8 cellular contexts compared by ENCODE assay signal in genomic region chr12:7961395-7962188, GRCh38. TPM values are rescaled to one million over a fixed set of nuclear protein-coding genes. Genes with fewer than 3 reads are reported as not detected.
DNase-seq lines count a peak whose midpoint lies in the region; ATAC-seq and TF ChIP-seq lines count a peak whose summit lies in the region.

No MANE protein-coding gene starts in this region.

- H3K36me3 ChIP-seq in tibial nerve, result peaks cover 0 to 11% (median 0%) of the 10 kb centered on the region in 3 donors

- H3K36me3 Mint-ChIP-seq in activated naive CD4-positive, alpha-beta T cell treated with anti-CD3 and anti-CD28 coated beads for 36 hours (ENCODE audit: low read depth), result peaks cover 6% of the 10 kb centered on the region
- H3K36me3 Mint-ChIP-seq in activated CD8-positive, alpha-beta T cell treated with anti-CD3 and anti-CD28 coated beads for 36 hours (ENCODE audit: low read depth), result peaks cover 13% of the 10 kb centered on the region
- no peaks in the 10 kb centered on the region for H3K36me3 Mint-ChIP-seq in immature natural killer cell

- WGBS in tibial nerve, 2 donors, result 78 to 81% methylated on average over 12 of the region's 12 CpGs

- TF ChIP-seq EP300 in tibial nerve (IDR thresholded peaks at IDR 0.05), result no peak

- H3K4me3 Mint-ChIP-seq in activated naive CD4-positive, alpha-beta T cell treated with anti-CD3 and anti-CD28 coated beads for 36 hours, result peak overlapping the region; percentile 86
- peak overlapping the region; percentile 97 for H3K4me3 Mint-ChIP-seq in activated CD8-positive, alpha-beta T cell treated with anti-CD3 and anti-CD28 coated beads for 36 hours
- peak overlapping the region; percentile 46 to 94 (median 88) for H3K4me3 Mint-ChIP-seq in immature natural killer cell

- H3K27ac ChIP-seq in tibial nerve, result peak overlapping the region; percentile 71 to 93 (median 79)
- H3K27ac ChIP-seq in substantia nigra (ENCODE audit: low read depth, low read length, poor library complexity, severe bottlenecking), result no peak overlapping the region

- no peak for DNase-seq in activated naive CD4-positive, alpha-beta T cell treated with anti-CD3 and anti-CD28 coated beads for 36 hours
- DNase-seq in activated naive CD4-positive, alpha-beta T cell treated with anti-CD3 and anti-CD28 coated beads, Interleukin-2, amount 50 U/mL, for 16 hours, result no peak
- DNase-seq in activated CD8-positive, alpha-beta T cell treated with anti-CD3 and anti-CD28 coated beads for 36 hours, result no peak
- DNase-seq in immature natural killer cell (no peak), tibial nerve (ENCODE audit: low spot score in 2 of 2) (no peak), NCI-H2081 treated with DMSO at 0.1 percent for 48 hours (lab: John Stamatoyannopoulos, UW) (no peak), activated gamma-delta T cell treated with Interleukin-2 at 50 U/mL for 16 hours (no peak), substantia nigra (lab: John Stamatoyannopoulos, UW) (no peak)

- CTCF ChIA-PET in activated naive CD4-positive, alpha-beta T cell treated with anti-CD3 and anti-CD28 coated beads for 36 hours (lab: Charles Lee), result interaction anchor here (0.6 to 6.9 kb wide), 13 partner anchors 10 to 102 kb away, joined by 3 to 114 read pairs (median 7); partner anchors contain the start of gene SLC2A3
- CTCF ChIA-PET in activated CD8-positive, alpha-beta T cell treated with anti-CD3 and anti-CD28 coated beads for 36 hours (lab: Charles Lee), result interaction anchor here (1.0 to 9.7 kb wide), 12 partner anchors 8 to 63 kb away, joined by 3 to 162 read pairs (median 4); partner anchors contain the start of gene SLC2A3

- H3K4me1 Mint-ChIP-seq in activated naive CD4-positive, alpha-beta T cell treated with anti-CD3 and anti-CD28 coated beads for 36 hours (ENCODE audit: low read depth), result peaks cover 37% of the 10 kb centered on the region
- peaks cover 35% of the 10 kb centered on the region for H3K4me1 Mint-ChIP-seq in activated CD8-positive, alpha-beta T cell treated with anti-CD3 and anti-CD28 coated beads for 36 hours (ENCODE audit: low read depth)
- H3K4me1 Mint-ChIP-seq in immature natural killer cell, result peaks cover 41 to 42% of the 10 kb centered on the region in 2 donors

- no peaks in the 10 kb centered on the region for H3K27me3 Mint-ChIP-seq in activated naive CD4-positive, alpha-beta T cell treated with anti-CD3 and anti-CD28 coated beads for 36 hours (ENCODE audit: low read depth)
- H3K27me3 Mint-ChIP-seq in activated CD8-positive, alpha-beta T cell treated with anti-CD3 and anti-CD28 coated beads for 36 hours, result no peaks in the 10 kb centered on the region
- peaks cover 0 to 14% (median 0%) of the 10 kb centered on the region in 3 donors for H3K27me3 Mint-ChIP-seq in immature natural killer cell (ENCODE audit: low read depth in 3 of 3)

- ATAC-seq in activated CD8-positive, alpha-beta T cell treated with anti-CD3 and anti-CD28 coated beads for 36 hours, result no peak

- no peak for TF ChIP-seq POLR2A in tibial nerve (IDR thresholded peaks at IDR 0.05)

- peak overlapping the region in 2 of 4 donors; percentile 45 to 53 for H3K4me3 ChIP-seq in tibial nerve

- no peak for TF ChIP-seq CTCF in activated CD8-positive, alpha-beta T cell treated with anti-CD3 and anti-CD28 coated beads for 36 hours (IDR thresholded peaks at IDR 0.05)
- TF ChIP-seq CTCF in tibial nerve (IDR thresholded peaks at IDR 0.05), result no peak

- H3K4me1 ChIP-seq in tibial nerve, result peaks cover 0 to 17% (median 5%) of the 10 kb centered on the region in 4 donors

- H3K9me3 Mint-ChIP-seq in activated naive CD4-positive, alpha-beta T cell treated with anti-CD3 and anti-CD28 coated beads for 36 hours, result no peaks in the 10 kb centered on the region
- no peaks in the 10 kb centered on the region for H3K9me3 Mint-ChIP-seq in activated CD8-positive, alpha-beta T cell treated with anti-CD3 and anti-CD28 coated beads for 36 hours
- no peaks in the 10 kb centered on the region for H3K9me3 Mint-ChIP-seq in immature natural killer cell

- no peaks in the 10 kb centered on the region for H3K27me3 ChIP-seq in tibial nerve

- intact Hi-C loops in activated naive CD4-positive, alpha-beta T cell treated with anti-CD3 and anti-CD28 coated beads for 36 hours (cut with micrococcal nuclease), result no loop called here
- intact Hi-C loops in activated CD8-positive, alpha-beta T cell treated with anti-CD3 and anti-CD28 coated beads for 36 hours (cut with micrococcal nuclease), result no loop called here

- peak overlapping the region; percentile 93 for H3K27ac Mint-ChIP-seq in activated naive CD4-positive, alpha-beta T cell treated with anti-CD3 and anti-CD28 coated beads for 36 hours
- peak overlapping the region; percentile 98 for H3K27ac Mint-ChIP-seq in activated CD8-positive, alpha-beta T cell treated with anti-CD3 and anti-CD28 coated beads for 36 hours
- peak overlapping the region; percentile 92 to 98 (median 96) for H3K27ac Mint-ChIP-seq in immature natural killer cell

- POLR2A ChIA-PET in activated CD8-positive, alpha-beta T cell treated with anti-CD3 and anti-CD28 coated beads for 36 hours (lab: Charles Lee), result interaction anchor here (0.6 to 6.9 kb wide), 7 partner anchors 9 to 1439 kb away, joined by 3 to 142 read pairs (median 7); partner anchors contain the start of gene SLC2A3

- no peaks in the 10 kb centered on the region for H3K9me3 ChIP-seq in tibial nerve

RNA-seq across cellular contexts. Expression of gene SLC2A3, which starts 25.6 kb away (rescaled TPM):
- 100 to 1,000 TPM; 392 to 394 TPM for total RNA-seq in activated naive CD4-positive, alpha-beta T cell treated with anti-CD3 and anti-CD28 coated beads for 36 hours
- total RNA-seq in activated CD8-positive, alpha-beta T cell treated with anti-CD3 and anti-CD28 coated beads for 36 hours, result 100 to 1,000 TPM; 488 to 528 TPM
- polyA plus RNA-seq in immature natural killer cell, result 100 to 1,000 TPM in 2 of 3 donors, 10 to 100 TPM in 1; 55.0 to 114 (median 114) TPM
- total RNA-seq in tibial nerve, result 100 to 1,000 TPM in 3 of 4 donors, 10 to 100 TPM in 1; 83.4 to 262 (median 115) TPM
